8 cellular contexts compared by ENCODE assay signal in the genomic region with DNA sequence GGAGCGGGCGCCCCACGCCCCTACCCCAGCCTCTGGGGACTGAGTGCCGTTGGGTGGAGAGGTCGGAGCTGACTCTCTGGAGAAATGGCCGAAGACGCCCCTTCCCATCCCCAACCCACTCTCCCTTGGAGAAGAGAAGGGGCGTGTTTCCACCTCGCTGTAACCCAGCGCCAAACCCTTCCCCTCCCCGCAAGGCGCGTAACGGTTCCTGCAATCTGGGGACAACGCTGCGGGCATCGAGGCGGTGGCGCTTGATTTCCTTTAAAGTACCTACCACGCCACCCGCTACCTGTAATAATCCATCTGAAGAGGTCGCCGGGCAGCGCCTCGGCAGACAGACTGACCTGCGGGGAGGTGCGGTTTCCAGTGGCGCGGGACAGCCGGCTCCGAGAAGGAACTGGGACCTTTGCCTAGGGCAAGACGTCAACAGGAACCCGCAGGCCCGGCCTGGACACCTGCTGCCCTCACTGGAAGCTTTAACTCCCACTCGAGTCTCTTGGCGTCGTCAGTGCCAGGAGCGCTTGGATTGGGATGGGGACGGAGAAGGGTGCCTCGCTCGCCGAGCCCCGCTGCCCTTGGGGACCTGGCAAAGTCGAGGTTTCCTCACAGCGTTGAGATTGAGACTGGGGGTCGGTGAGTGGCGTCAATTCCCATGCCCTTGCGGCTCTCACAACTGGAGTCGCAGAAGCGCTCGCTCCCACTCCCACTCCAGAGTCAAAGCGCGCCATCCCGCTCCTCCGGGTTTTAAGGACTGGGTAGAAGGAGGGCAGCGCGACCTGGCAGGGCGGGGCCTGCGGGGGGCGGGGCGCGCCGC. TPM values are rescaled to one million over a fixed set of nuclear protein-coding genes. Genes with fewer than 3 reads are reported as not detected.
DNase-seq lines count a peak whose midpoint lies in the region; ATAC-seq and TF ChIP-seq lines count a peak whose summit lies in the region.

A gene (minus strand): TSS at position 716 of the 814 bp plus-strand sequence. CDS start 763 bp downstream, outside the sequence.

- H3K27ac ChIP-seq in RWPE2 (ENCODE audit: poor library complexity, severe bottlenecking) = no peak within 1 kb of the TSS
- peak within 1 kb of the TSS; percentile 74 to 88 (median 82) for H3K27ac ChIP-seq in esophagus muscularis mucosa (replicated peaks in 1 of 4)
- H3K27ac ChIP-seq in SJCRH30 = no peak within 1 kb of the TSS

- peaks cover 17% of the 10 kb centered on the region for H3K4me1 Mint-ChIP-seq in nephron progenitor cell

- no peak within 1 kb of the TSS for H3K27ac Mint-ChIP-seq in nephron progenitor cell

- TF ChIP-seq CTCF in AG10803 (conservative IDR thresholded peaks at IDR 0.05; ENCODE audit: low read length) = no peak
- TF ChIP-seq CTCF in RWPE2 (IDR thresholded peaks at IDR 0.05; ENCODE audit: poor library complexity, severe bottlenecking) = no peak
- TF ChIP-seq CTCF in esophagus muscularis mucosa (IDR thresholded peaks at IDR 0.05) = no peak
- no peak for TF ChIP-seq CTCF in nephron progenitor cell (IDR thresholded peaks at IDR 0.05)

- WGBS in esophagus muscularis mucosa = 19% methylated on average over 22 of the region's 63 CpGs

- intact Hi-C loops in esophagus muscularis mucosa (cut with DNase I) = loop anchor here (5.0 kb wide), 1 partner anchor 192 kb away; no protein-coding TSS in a partner anchor

- no peaks in the 10 kb centered on the region for H3K36me3 ChIP-seq in RWPE2 (ENCODE audit: low read depth)
- no peaks in the 10 kb centered on the region for H3K36me3 ChIP-seq in esophagus muscularis mucosa
- H3K36me3 ChIP-seq in SJCRH30 = no peaks in the 10 kb centered on the region

- TF ChIP-seq EP300 in esophagus muscularis mucosa (IDR thresholded peaks at IDR 0.05) = no peak

- peak within 1 kb of the TSS; percentile 69 for H3K4me3 ChIP-seq in AG10803 (ENCODE audit: low read length)
- peak within 1 kb of the TSS; percentile 35 for H3K4me3 ChIP-seq in RWPE2 (ENCODE audit: severe bottlenecking)
- H3K4me3 ChIP-seq in esophagus muscularis mucosa = peak within 1 kb of the TSS; percentile 59 to 70 (median 63)
- H3K4me3 ChIP-seq in SJCRH30 = no peak within 1 kb of the TSS

- peaks cover 88% of the 10 kb centered on the region for H3K27me3 Mint-ChIP-seq in nephron progenitor cell (ENCODE audit: low read depth, poor library complexity)

- no peaks in the 10 kb centered on the region for H3K36me3 Mint-ChIP-seq in nephron progenitor cell (ENCODE audit: low read depth)

- H3K9me3 ChIP-seq in RWPE2 (ENCODE audit: severe bottlenecking) = no peaks in the 10 kb centered on the region
- no peaks in the 10 kb centered on the region for H3K9me3 ChIP-seq in esophagus muscularis mucosa
- no peaks in the 10 kb centered on the region for H3K9me3 ChIP-seq in SJCRH30 (replicated peaks)

- H3K4me3 Mint-ChIP-seq in nephron progenitor cell = peak within 1 kb of the TSS; percentile 85

- no peaks in the 10 kb centered on the region for H3K9me3 Mint-ChIP-seq in nephron progenitor cell

- H3K4me1 ChIP-seq in RWPE2 (ENCODE audit: insufficient read depth, poor library complexity, severe bottlenecking) = no peaks in the 10 kb centered on the region
- peaks cover 36 to 48% (median 44%) of the 10 kb centered on the region in 4 donors for H3K4me1 ChIP-seq in esophagus muscularis mucosa
- H3K4me1 ChIP-seq in SJCRH30 = no peaks in the 10 kb centered on the region

- in situ Hi-C loops in ACHN (cut with HindIII; ENCODE audit: low pct_ligation_motif_present, low pct_unique_long_range_greater_than_20kb, low sequenced_read_pairs) = no loop called here

- peak; percentile 11 for TF ChIP-seq POLR2A in esophagus muscularis mucosa (IDR thresholded peaks at IDR 0.05; ENCODE audit: low read depth)

- ATAC-seq in GM21360 (IDR thresholded peaks at IDR 0.05; ENCODE audit: unreplicated experiment) (peak; percentile 16), RWPE2 (ENCODE audit: low read depth) (no peak; the same call in 1 of the 3 replicates), HG03469 (IDR thresholded peaks at IDR 0.05; ENCODE audit: unreplicated experiment) (no peak)

- DNase-seq in AG10803 (ENCODE audit: low read depth) = peak; percentile 43
- DNase-seq in RWPE2 (ENCODE audit: low spot score) = no peak
- DNase-seq in esophagus muscularis mucosa (ENCODE audit: extremely low spot score) = no peak
- DNase-seq in nephron progenitor cell = no peak
- no peak for DNase-seq in ACHN
- DNase-seq in SJCRH30 = no peak

- H3K27me3 ChIP-seq in RWPE2 (ENCODE audit: insufficient read depth, poor library complexity, severe bottlenecking) (peaks cover 43% of the 10 kb centered on the region), esophagus muscularis mucosa (peaks cover 0 to 48% (median 15%) of the 10 kb centered on the region in 4 donors), SJCRH30 (no peaks in the 10 kb centered on the region)

RNA-seq across cellular contexts. Expression of the gene that starts here (rescaled TPM):
- 10 to 100 TPM; 20.8 to 60.3 (median 37.6) TPM for total RNA-seq in esophagus muscularis mucosa
- total RNA-seq in SJCRH30 (2014; rRNA removed; shearing (Covaris generic)) = not detected in 2 replicates

Comparison
In these comparisons a context has a peak if more than half of its experiments do, and no peak if none do; other contexts are left out.
1. RNA of the gene that starts here (total RNA-seq): 20.8 to 60.3 TPM in esophagus muscularis mucosa; not detected in SJCRH30; every median in the first group is over 10 times any median in the second.
2. H3K27ac ChIP-seq: peak in esophagus muscularis mucosa (4 of 4); none in RWPE2 (single experiment) and SJCRH30 (single experiment).